1 cellular context compared by ENCODE assay signal in genomic region chr21:26167593-26167992, GRCh38.
TF ChIP-seq lines count a peak whose summit lies in the region.

No MANE protein-coding gene starts in this region.

TF ChIP-seq in HepG2, 621 proteins besides CTCF, POLR2A, EP300 and RAD21 (continued from another document):
- TF ChIP-seq RNF219 (CRISPR knock-in tag; IDR thresholded peaks at IDR 0.05): no peak
